8 cellular contexts compared by ENCODE assay signal in genomic region chr13:113594066-113594821, GRCh38. TPM values are rescaled to one million over a fixed set of nuclear protein-coding genes. Genes with fewer than 3 reads are reported as not detected.
DNase-seq lines count a peak whose midpoint lies in the region; ATAC-seq and TF ChIP-seq lines count a peak whose summit lies in the region.
"Not testable (repeated sequence)": the region's sequence is repeated elsewhere in the genome, so short reads cannot be mapped to it uniquely, and the experiment has no call there.

No MANE protein-coding gene starts in this region.

- H3K27ac Mint-ChIP-seq in H9: not testable (repeated sequence)

- not testable (repeated sequence) for H3K9ac ChIP-seq in H9 (ENCODE audit: extremely low read depth, insufficient read length, low read length)

- not testable (repeated sequence) for H3K4me2 ChIP-seq in H9 (ENCODE audit: insufficient read depth, insufficient read length, low read length)

- H4K91ac ChIP-seq in H9 (ENCODE audit: insufficient read length, low read depth, low read length): not testable (repeated sequence)

- not testable (repeated sequence) for H3K9me3 Mint-ChIP-seq in H9

- H3K79me1 ChIP-seq in H9 (ENCODE audit: insufficient read depth, low read depth, low read length, poor library complexity, severe bottlenecking): not testable (repeated sequence)

- TF ChIP-seq EP300 in ovary (IDR thresholded peaks at IDR 0.05); suprapubic skin (IDR thresholded peaks at IDR 0.05): not testable (repeated sequence)

- no CpG with 5 or more reads among the region's 21 CpGs for WGBS in H9 (ENCODE audit: extremely low coverage, insufficient read length, low lambda C conversion rate)
- 94 to 95% (median 95%) methylated on average over 15 to 21 of the region's 21 CpGs for WGBS in ovary, 3 donors
- 93% methylated on average over 8 of the region's 21 CpGs for WGBS in suprapubic skin

- not testable (repeated sequence) for H2BK120ac ChIP-seq in H9 (ENCODE audit: low read depth, low read length, poor library complexity, severe bottlenecking)

- ATAC-seq in left lobe of liver: not testable (repeated sequence)

- not testable (repeated sequence) for H2BK12ac ChIP-seq in H9 (ENCODE audit: insufficient read length, low read depth, low read length)

- not testable (repeated sequence) for H3K27me3 ChIP-seq in H9 (ENCODE audit: insufficient read depth, low read length); WERI-Rb-1 (ENCODE audit: insufficient read depth, low read depth, severe bottlenecking); ovary; suprapubic skin; uterus

- intact Hi-C loops in ovary (cut with DNase I); uterus (cut with DNase I; ENCODE audit: low total_unique reads): not testable (repeated sequence)

- H3K23me2 ChIP-seq in H9 (ENCODE audit: insufficient read length, low read depth, low read length, poor library complexity, severe bottlenecking): not testable (repeated sequence)

- not testable (repeated sequence) for H3K14ac ChIP-seq in H9 (ENCODE audit: insufficient read depth, low read length)

- not testable (repeated sequence) for H3K56ac ChIP-seq in H9 (ENCODE audit: insufficient read length, low read depth, low read length)

- H3K4me3 ChIP-seq in WERI-Rb-1 (ENCODE audit: low read depth, low read length); ovary; suprapubic skin; uterus: not testable (repeated sequence)

- not testable (repeated sequence) for H2BK20ac ChIP-seq in H9 (ENCODE audit: low read depth, low read length, poor library complexity, severe bottlenecking)

- H3K27ac ChIP-seq in H9 (ENCODE audit: insufficient read length, low read depth, low read length); WERI-Rb-1; ovary; suprapubic skin; uterus: not testable (repeated sequence)

- not testable (repeated sequence) for H3K4ac ChIP-seq in H9 (ENCODE audit: low read depth, low read length)

- H3K4me1 Mint-ChIP-seq in H9: not testable (repeated sequence)

- H3K36me3 ChIP-seq in WERI-Rb-1: peaks cover 78% of the 10 kb centered on the region
- H3K36me3 ChIP-seq in ovary, uterus: not testable (repeated sequence)
- peaks cover 25% of the 10 kb centered on the region for H3K36me3 ChIP-seq in suprapubic skin

- not testable (repeated sequence) for TF ChIP-seq CTCF in H9 (conservative IDR thresholded peaks at IDR 0.05); WERI-Rb-1 (IDR thresholded peaks at IDR 0.05; ENCODE audit: low read depth, low read length); ovary (IDR thresholded peaks at IDR 0.05); suprapubic skin (IDR thresholded peaks at IDR 0.05); uterus (IDR thresholded peaks at IDR 0.05)

- not testable (repeated sequence) for H3T11ph ChIP-seq in H9 (ENCODE audit: low read length)

- H4K8ac ChIP-seq in H9 (replicated peaks; ENCODE audit: insufficient read length, low read depth, low read length): not testable (repeated sequence)

- TF ChIP-seq POLR2A in ovary (IDR thresholded peaks at IDR 0.05); suprapubic skin (IDR thresholded peaks at IDR 0.05); uterus (IDR thresholded peaks at IDR 0.05): not testable (repeated sequence)

- peaks cover 29% of the 10 kb centered on the region; the same call in 1 of the 2 replicates for H3K79me2 ChIP-seq in H9 (ENCODE audit: insufficient read depth, low read length)

- H3K4me1 ChIP-seq in H9 (ENCODE audit: insufficient read depth, low read length); ovary (ENCODE audit: insufficient read depth); suprapubic skin; uterus: not testable (repeated sequence)

- H3K36me3 Mint-ChIP-seq in H9 (ENCODE audit: insufficient read depth in 1 of 3, low read depth in 3 of 3): peaks cover 53 to 68% (median 63%) of the 10 kb centered on the region in 3 experiments

- not testable (repeated sequence) for H4K20me1 ChIP-seq in H9 (ENCODE audit: control insufficient read depth, insufficient read depth, insufficient read length)

- H3K27me3 Mint-ChIP-seq in H9 (ENCODE audit: low read depth): not testable (repeated sequence)

- not testable (repeated sequence) for H3K23ac ChIP-seq in H9 (ENCODE audit: insufficient read length, low read depth, low read length)

- DNase-seq in H9 (peak; percentile 6), WERI-Rb-1 (peak; percentile 7), ecto neural progenitor cell (ENCODE audit: low spot score) (peak; percentile 26), left lobe of liver (ENCODE audit: low spot score) (peak; percentile 26), ovary (peak in 3 of 5 donors; percentile 4 to 12 (median 7)), suprapubic skin (ENCODE audit: low spot score in 2 of 2) (peak; percentile 41 to 66), uterus (peak; percentile 1 to 5)
- DNase-seq in activated T-cell treated with anti-CD3 and anti-CD28 coated beads, Interleukin-2, amount 50 U/mL, for 48 hours: peak; percentile 7 to 14

- not testable (repeated sequence) for H3K4me3 Mint-ChIP-seq in H9

- H3K9me3 ChIP-seq in H9 (ENCODE audit: control insufficient read depth, low read depth, low read length); WERI-Rb-1 (ENCODE audit: severe bottlenecking); ovary; suprapubic skin; uterus: not testable (repeated sequence)

- H2AFZ ChIP-seq in H9 (ENCODE audit: low read length): not testable (repeated sequence)

- H2BK5ac ChIP-seq in H9 (ENCODE audit: insufficient read length, low read length): not testable (repeated sequence)

- not testable (repeated sequence) for H2AK5ac ChIP-seq in H9 (ENCODE audit: insufficient read length, low read length)

- not testable (repeated sequence) for H2BK15ac ChIP-seq in H9 (ENCODE audit: low read depth, low read length)

- not testable (repeated sequence) for H4K5ac ChIP-seq in H9 (ENCODE audit: insufficient read length, low read depth, low read length)

- not testable (repeated sequence) for H3K18ac ChIP-seq in H9 (ENCODE audit: insufficient read length, low read depth, low read length)

RNA-seq across cellular contexts. Expression of gene TFDP1, which starts 9.7 kb away (rescaled TPM):
- 109 and 111 TPM in 2 replicates for total RNA-seq in H9 (2021)
- total RNA-seq in left lobe of liver: 23.5 TPM
- 10 to 100 TPM in 6 of 7 donors, 1 to 10 TPM in 1; 8.8 to 45.6 (median 33.8) TPM for total RNA-seq in ovary
- 10 to 100 TPM; 22.2 to 40.5 TPM for polyA plus RNA-seq in ovary
- 10 to 100 TPM; 47.5 to 63.3 (median 52.0) TPM for total RNA-seq in suprapubic skin
- total RNA-seq in uterus: 100 to 1,000 TPM in 1 of 4 donors, 10 to 100 TPM in 3; 10.3 to 101 (median 52.3) TPM

Comparison
In these comparisons a context has a peak if more than half of its experiments do, and no peak if none do; other contexts are left out.
1. DNase-seq: peak in every context shown above with its lines; median percentile 54 in suprapubic skin; 26 in ecto neural progenitor cell; 26 in left lobe of liver; 10 in activated T-cell treated with anti-CD3 and anti-CD28 coated beads, Interleukin-2, amount 50 U/mL, for 48 hours; 7 in WERI-Rb-1; 7 in ovary; 6 in H9; 3 in uterus.